1 cellular context compared by ENCODE assay signal in the genomic region with DNA sequence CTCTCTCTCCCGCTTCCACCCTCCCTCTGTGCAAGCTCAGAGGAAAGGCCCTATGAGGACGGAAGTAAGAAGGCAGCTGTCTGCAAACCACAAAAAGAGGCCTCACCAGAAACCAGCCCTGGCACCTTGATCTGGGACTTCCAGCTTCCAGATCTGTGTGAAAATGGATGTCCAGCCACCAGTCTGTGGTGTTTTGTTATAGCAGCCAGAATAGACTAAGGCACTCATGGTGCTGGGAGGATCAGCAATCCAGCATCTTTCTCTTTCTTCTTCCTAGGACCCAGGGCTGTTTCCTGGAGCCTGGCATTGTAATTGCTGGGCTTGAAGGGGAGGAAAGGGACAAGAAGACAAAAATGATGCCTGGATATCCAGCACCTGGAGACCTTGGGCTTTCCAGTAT.
TF ChIP-seq lines count a peak whose summit lies in the region.

No MANE protein-coding gene starts in this region.

TF ChIP-seq in A549, 52 proteins besides CTCF, POLR2A, EP300 and RAD21 (continued from another document):
- TF ChIP-seq REST (IDR thresholded peaks at IDR 0.05) (no peak), BCL3 (IDR thresholded peaks at IDR 0.05) (no peak), CBX8 (IDR thresholded peaks at IDR 0.05) (no peak), JUN (IDR thresholded peaks at IDR 0.05) (no peak), EHMT2 (IDR thresholded peaks at IDR 0.05; ENCODE audit: low read depth) (no peak), CHD4 (IDR thresholded peaks at IDR 0.05; ENCODE audit: borderline replicate concordance) (no peak), CEBPB (IDR thresholded peaks at IDR 0.05) (no peak), GATA3 (IDR thresholded peaks at IDR 0.05; ENCODE audit: borderline replicate concordance) (no peak), POLR2AphosphoS2 (conservative IDR thresholded peaks at IDR 0.05; ENCODE audit: low read length) (no peak)
TF ChIP-seq in A549: peak in this region for 0.
